21 cellular contexts compared by ENCODE assay signal in the genomic region with DNA sequence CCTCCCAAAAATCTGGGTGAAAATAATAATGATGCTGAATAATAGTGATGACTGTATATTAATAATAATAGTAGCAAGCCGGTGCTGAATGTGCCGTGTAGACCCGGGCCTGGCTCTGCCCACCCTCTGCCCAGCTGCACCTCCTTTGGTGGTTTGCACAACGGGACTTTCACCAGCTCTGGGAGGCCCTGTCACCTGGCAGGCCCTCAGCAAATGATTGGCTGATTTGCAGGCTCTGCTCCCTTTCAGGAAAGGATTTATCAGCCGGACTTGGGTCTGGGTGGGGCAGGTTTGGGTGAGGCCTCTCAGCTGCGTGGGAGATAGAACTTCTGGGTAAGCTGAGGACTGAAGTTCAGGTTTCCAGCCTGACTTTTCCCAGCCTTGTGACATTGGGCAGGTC. TPM values are rescaled to one million over a fixed set of nuclear protein-coding genes. Genes with fewer than 3 reads are reported as not detected.
"Had no signal": no experiment of that assay in that cellular context is flagged by ENCODE, and none has a peak within 500 bp of the region (broad histone marks: within the 10 kb centered on the region; RNA-seq: fewer than 3 reads in every experiment).

No MANE protein-coding gene starts in this region.

- H3K4me1 Mint-ChIP-seq: activated naive CD8-positive, alpha-beta T cell treated with anti-CD3 and anti-CD28 coated beads for 36 hours; naive B cell had no signal

- H3K4me3 Mint-ChIP-seq: activated CD4-positive, alpha-beta memory T cell treated with anti-CD3 and anti-CD28 coated beads, Interleukin-2, amount 10 ng/mL, durations not matched to agents 7 days and 5 days; activated naive CD8-positive, alpha-beta T cell treated with anti-CD3 and anti-CD28 coated beads for 36 hours; activated T-cell treated with anti-CD3 and anti-CD28 coated beads, Interleukin-2, amount 50 U/mL, for 72 hours; T-helper 2 cell treated with Interferon-gamma antibody and Interleukin-4, amounts not matched to agents 5 μg/mL and 100 μg/mL, for 36 hours had no signal

- ATAC-seq: activated T-cell treated with anti-CD3 and anti-CD28 coated beads, Interleukin-2, amount 50 U/mL, for 72 hours; right cardiac atrium had no signal

- DNase-seq: activated CD4-positive, alpha-beta memory T cell treated with anti-CD3 and anti-CD28 coated beads, Interleukin-2, amount 10 ng/mL, durations not matched to agents 7 days and 5 days; activated CD4-positive, alpha-beta T cell treated with anti-CD3 and anti-CD28 coated beads for 1 hour; activated gamma-delta T cell treated with Interleukin-2 at 50 U/mL for 16 hours; activated naive CD8-positive, alpha-beta T cell treated with anti-CD3 and anti-CD28 coated beads for 36 hours; activated T-cell treated with anti-CD3 and anti-CD28 coated beads, Interleukin-2, amount 50 U/mL, for 72 hours; foreskin melanocyte; head of caudate nucleus; islet precursor cell; naive B cell; spleen; stimulated activated naive CD4-positive, alpha-beta T cell; SW 1271 had no signal

- H3K36me3 Mint-ChIP-seq: activated naive CD8-positive, alpha-beta T cell treated with anti-CD3 and anti-CD28 coated beads for 36 hours; naive B cell had no signal

- H3K4me3 ChIP-seq: breast epithelium, spleen, suprapubic skin had no signal

- H3K36me3 ChIP-seq: breast epithelium, neutrophil, spleen, suprapubic skin had no signal

- H3K27ac ChIP-seq: breast epithelium, neutrophil, spleen, suprapubic skin had no signal

- H3K9me3 Mint-ChIP-seq: activated CD4-positive, alpha-beta memory T cell treated with anti-CD3 and anti-CD28 coated beads, Interleukin-2, amount 10 ng/mL, durations not matched to agents 7 days and 5 days; activated naive CD8-positive, alpha-beta T cell treated with anti-CD3 and anti-CD28 coated beads for 36 hours; activated T-cell treated with anti-CD3 and anti-CD28 coated beads, Interleukin-2, amount 50 U/mL, for 72 hours; T-helper 2 cell treated with Interferon-gamma antibody and Interleukin-4, amounts not matched to agents 5 μg/mL and 100 μg/mL, for 36 hours had no signal

- H3K27me3 Mint-ChIP-seq: activated naive CD8-positive, alpha-beta T cell treated with anti-CD3 and anti-CD28 coated beads for 36 hours had no signal

- H3K27ac Mint-ChIP-seq: activated CD4-positive, alpha-beta memory T cell treated with anti-CD3 and anti-CD28 coated beads, Interleukin-2, amount 10 ng/mL, durations not matched to agents 7 days and 5 days; activated naive CD8-positive, alpha-beta T cell treated with anti-CD3 and anti-CD28 coated beads for 36 hours; activated T-cell treated with anti-CD3 and anti-CD28 coated beads, Interleukin-2, amount 50 U/mL, for 72 hours; naive B cell; T-helper 2 cell treated with Interferon-gamma antibody and Interleukin-4, amounts not matched to agents 5 μg/mL and 100 μg/mL, for 36 hours had no signal

- H3K27me3 ChIP-seq: breast epithelium, neutrophil, spleen, suprapubic skin had no signal

- H3K9me3 ChIP-seq: breast epithelium, neutrophil, spleen, suprapubic skin had no signal

RNA-seq across cellular contexts. Expression of gene LHFPL7, which starts 27.4 kb away (rescaled TPM):
- total RNA-seq: activated CD4-positive, alpha-beta memory T cell treated with anti-CD3 and anti-CD28 coated beads, Interleukin-2, amount 10 ng/mL, durations not matched to agents 7 days and 5 days; activated naive CD8-positive, alpha-beta T cell treated with anti-CD3 and anti-CD28 coated beads for 36 hours; activated T-cell treated with anti-CD3 and anti-CD28 coated beads, Interleukin-2, amount 50 U/mL, for 72 hours; breast epithelium; liver; mesenteric fat pad; posterior vena cava; right cardiac atrium; spleen; ureter had no signal
- polyA plus RNA-seq: liver, right cardiac atrium, spleen had no signal
